In the genomic region with DNA sequence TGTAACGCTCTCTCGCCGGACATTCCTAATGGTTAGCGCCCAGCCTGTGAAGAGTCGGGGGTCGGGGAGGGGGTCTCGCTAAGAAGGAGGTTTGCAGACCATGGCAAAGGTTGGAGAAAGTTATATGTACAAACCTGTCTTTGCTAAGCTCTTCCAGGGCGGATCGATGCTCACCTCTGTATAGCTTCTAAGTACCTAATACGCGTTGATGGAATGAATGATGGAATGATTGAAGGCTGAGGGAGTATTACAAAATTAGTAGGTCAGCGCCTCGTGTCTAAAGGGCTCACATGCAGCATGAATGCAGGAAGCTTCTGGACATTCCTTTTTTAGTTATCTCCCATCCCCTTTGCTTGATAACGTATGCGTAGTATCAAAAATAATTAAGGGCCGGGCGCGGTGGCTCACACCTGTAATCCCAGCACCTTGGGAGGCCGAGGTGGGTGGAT, we compare ENCODE assay signal across 8 cellular contexts. TPM values are rescaled to one million over a fixed set of nuclear protein-coding genes. Genes with fewer than 3 reads are reported as not detected.
DNase-seq lines count a peak whose midpoint lies in the region; ATAC-seq and TF ChIP-seq lines count a peak whose summit lies in the region.

No MANE protein-coding gene starts in this region.

- TF ChIP-seq CTCF in SU-DHL-6 (IDR thresholded peaks at IDR 0.05; ENCODE audit: insufficient read depth, low read length, poor library complexity, severe bottlenecking) (no peak), fibroblast of villous mesenchyme (IDR thresholded peaks at IDR 0.05; ENCODE audit: insufficient read depth, low read depth, low read length) (no peak), gastrocnemius medialis (IDR thresholded peaks at IDR 0.05 in 4 of 5, conservative IDR thresholded peaks at IDR 0.05 in 1 of 5) (no peak)

- in situ Hi-C loops in GM23248 (cut with MboI) (no loop called here), gastrocnemius medialis (cut with MboI; ENCODE audit: low sequenced_read_pairs in 4 of 4) (loop anchor here in 3 of 4 donors (10.0 kb wide), 2 partner anchors 100 to 130 kb away; a partner anchor contains a TSS)

- H3K4me1 ChIP-seq in GM23248 (ENCODE audit: insufficient read depth) (peaks cover 15% of the 10 kb centered on the region; the same call in 1 of the 2 replicates), gastrocnemius medialis (peaks cover 33 to 37% of the 10 kb centered on the region in 2 donors)

- H3K9me3 ChIP-seq in GM23248 (ENCODE audit: low read depth), result no peaks in the 10 kb centered on the region
- H3K9me3 ChIP-seq in SU-DHL-6 (ENCODE audit: insufficient read depth, low read length), result no peaks in the 10 kb centered on the region
- no peaks in the 10 kb centered on the region for H3K9me3 ChIP-seq in gastrocnemius medialis

- no peak for TF ChIP-seq POLR2A in gastrocnemius medialis (IDR thresholded peaks at IDR 0.05)

- H3K9ac ChIP-seq in GM23248 (peak overlapping the region; percentile 90), SU-DHL-6 (ENCODE audit: low read length) (peak overlapping the region; percentile 90)

- ATAC-seq in gastrocnemius medialis, result peak in 1 of 2 donors; percentile 2
- ATAC-seq in GM19395 (IDR thresholded peaks at IDR 0.05; ENCODE audit: unreplicated experiment), result no peak
- ATAC-seq in GM18909 (IDR thresholded peaks at IDR 0.05; ENCODE audit: poor library complexity, unreplicated experiment), result no peak

- no peaks in the 10 kb centered on the region for H3K9me2 ChIP-seq in GM23248 (ENCODE audit: insufficient read depth)
- H3K9me2 ChIP-seq in SU-DHL-6 (replicated peaks; ENCODE audit: insufficient read depth, low read length), result no peaks in the 10 kb centered on the region

- H3K4me2 ChIP-seq in GM23248 (ENCODE audit: unreplicated experiment), result peak overlapping the region; percentile 81
- H3K4me2 ChIP-seq in SU-DHL-6 (ENCODE audit: low read depth, low read length, poor library complexity, severe bottlenecking), result peak overlapping the region; percentile 85

- DNase-seq in GM23248 (no peak), fibroblast of villous mesenchyme (ENCODE audit: low read depth) (no peak), gastrocnemius medialis (no peak), T1000 (lab: John Stamatoyannopoulos, UW) (no peak), NOMO-1 treated with dmso at 0.1 percent for 144 hours (lab: John Stamatoyannopoulos, UW; ENCODE audit: unreplicated experiment) (no peak)

- H4K20me1 ChIP-seq in GM23248 (ENCODE audit: insufficient read depth) (peaks cover 7% of the 10 kb centered on the region; the same call in 1 of the 2 replicates), SU-DHL-6 (ENCODE audit: low read depth, low read length) (peaks cover 26% of the 10 kb centered on the region)

- peak overlapping the region; percentile 98 for H2AFZ ChIP-seq in GM23248
- peak overlapping the region; percentile 100 for H2AFZ ChIP-seq in SU-DHL-6 (ENCODE audit: low read depth, low read length, severe bottlenecking)

- no peaks in the 10 kb centered on the region for H3K36me3 ChIP-seq in GM23248 (ENCODE audit: low read depth)
- H3K36me3 ChIP-seq in SU-DHL-6 (ENCODE audit: low read length), result no peaks in the 10 kb centered on the region
- no peaks in the 10 kb centered on the region for H3K36me3 ChIP-seq in gastrocnemius medialis

- intact Hi-C loops in gastrocnemius medialis (cut with DNase I; ENCODE audit: low total_unique reads), result loop anchor here (2.0 kb wide), 1 partner anchor 50 kb away; a partner anchor contains a TSS

- peaks cover 12% of the 10 kb centered on the region for H3F3A ChIP-seq in GM23248 (ENCODE audit: insufficient read depth)
- no peaks in the 10 kb centered on the region for H3F3A ChIP-seq in SU-DHL-6 (ENCODE audit: insufficient read depth)

- H3K79me2 ChIP-seq in GM23248 (ENCODE audit: insufficient read depth), result peaks cover 39% of the 10 kb centered on the region
- H3K79me2 ChIP-seq in SU-DHL-6 (ENCODE audit: insufficient read depth, low read length), result peaks cover 41% of the 10 kb centered on the region

- 35 to 38% methylated on average over 19 of the region's 19 CpGs for WGBS in GM23248 (ENCODE audit: low coverage in 1 of 2, low lambda C conversion rate in 2 of 2, missing lambda C conversion rate in 2 of 2), 2 experiments

- H3K4me3 ChIP-seq in GM23248 (peak overlapping the region; percentile 81), SU-DHL-6 (ENCODE audit: insufficient read depth, low read length, poor library complexity, severe bottlenecking) (peak overlapping the region; percentile 81), fibroblast of villous mesenchyme (ENCODE audit: low read depth, low read length) (peak overlapping the region; percentile 78), gastrocnemius medialis (peak overlapping the region; percentile 65 to 94 (median 84))

- no peaks in the 10 kb centered on the region for H3K27me3 ChIP-seq in GM23248 (replicated peaks; ENCODE audit: insufficient read depth)
- no peaks in the 10 kb centered on the region for H3K27me3 ChIP-seq in SU-DHL-6 (ENCODE audit: low read length)
- H3K27me3 ChIP-seq in gastrocnemius medialis, result no peaks in the 10 kb centered on the region

- H3K27ac ChIP-seq in GM23248 (no peak overlapping the region; the same call in 1 of the 2 replicates), SU-DHL-6 (ENCODE audit: low read depth, low read length) (no peak overlapping the region; the same call in 1 of the 2 replicates), gastrocnemius medialis (peak overlapping the region; percentile 94 to 99 (median 97))

RNA-seq across cellular contexts. Expression of a gene that starts 0.3 kb away (rescaled TPM):
- 34.0 and 46.8 TPM in 2 replicates for total RNA-seq in GM23248 (2014; rRNA removed; shearing (Covaris generic))
- polyA plus RNA-seq in GM23248 (2016; fragmentation: Nextera tagmentation; extraction: Ambion mirVana), result 62.6 and 65.2 TPM in 2 replicates
- 32.2 and 44.0 TPM in 2 replicates for total RNA-seq in fibroblast of villous mesenchyme
- total RNA-seq in gastrocnemius medialis, result 100 to 1,000 TPM; 108 to 119 (median 112) TPM

RNA-seq across cellular contexts. Expression of a gene that starts 49.1 kb away (rescaled TPM):
- total RNA-seq in GM23248 (2014; rRNA removed; shearing (Covaris generic)), result 15.2 and 16.4 TPM in 2 replicates
- polyA plus RNA-seq in GM23248 (2016; fragmentation: Nextera tagmentation; extraction: Ambion mirVana), result 13.7 and 14.2 TPM in 2 replicates
- total RNA-seq in fibroblast of villous mesenchyme (21.3 and 34.5 TPM in 2 replicates), gastrocnemius medialis (1 to 10 TPM; 5.9 to 9.6 (median 8.2) TPM)

RNA-seq across cellular contexts. Expression of a gene that starts 49.1 kb away (rescaled TPM):
- 10.1 and 12.9 TPM in 2 replicates for total RNA-seq in GM23248 (2014; rRNA removed; shearing (Covaris generic))
- 7.7 and 9.4 TPM in 2 replicates for polyA plus RNA-seq in GM23248 (2016; fragmentation: Nextera tagmentation; extraction: Ambion mirVana)
- total RNA-seq in fibroblast of villous mesenchyme (25.1 and 36.7 TPM in 2 replicates), gastrocnemius medialis (10 to 100 TPM in 1 of 4 donors, 1 to 10 TPM in 3; 6.6 to 15.6 (median 9.4) TPM)

Comparison
In these comparisons a context has a peak if more than half of its experiments do, and no peak if none do; other contexts are left out.
1. H3K27ac ChIP-seq: peak in gastrocnemius medialis (4 of 4); none in GM23248 (single experiment) and SU-DHL-6 (single experiment).
2. Peak in every context shown above with its lines, with median percentiles within 50 percentile points of each other: H3K4me3 ChIP-seq.